ENCODE assay signal across 8 cellular contexts in the genomic region with DNA sequence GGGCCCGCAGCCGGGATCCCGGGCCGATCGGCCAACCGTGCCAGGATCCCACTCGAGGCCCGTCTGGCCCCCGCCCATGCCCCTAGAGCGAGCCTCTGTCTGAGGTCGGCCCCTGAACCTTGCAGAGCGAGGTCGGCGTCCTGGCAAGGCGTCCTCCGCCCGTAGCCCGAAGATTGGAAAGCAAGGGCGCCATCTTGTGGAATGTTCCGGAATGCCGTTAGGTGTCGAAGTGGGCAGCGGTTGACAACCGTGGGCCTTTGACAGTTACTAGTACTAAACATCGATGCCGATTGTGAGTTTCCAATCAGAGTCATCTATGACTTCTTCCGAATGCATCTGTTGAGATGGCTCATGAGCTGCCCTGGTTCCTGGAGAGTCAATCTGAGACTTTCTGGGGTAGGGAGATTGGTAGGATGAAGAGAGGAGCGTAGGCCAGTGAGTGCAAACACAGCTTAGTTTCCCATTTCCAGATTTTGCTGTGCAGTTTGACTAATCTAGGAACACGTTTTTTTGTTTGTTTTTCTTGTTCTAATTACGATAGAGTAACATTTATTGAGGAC. TPM values are rescaled to one million over a fixed set of nuclear protein-coding genes. Genes with fewer than 3 reads are reported as not detected.
DNase-seq lines count a peak whose midpoint lies in the region; ATAC-seq, FAIRE-seq and TF ChIP-seq lines count a peak whose summit lies in the region.

No MANE protein-coding gene starts in this region.

- DNase-seq in NCI-H1105 (lab: John Stamatoyannopoulos, UW) (peak; percentile 50), T-helper 2 cell (peak; percentile 57 to 90 (median 75)), right atrium auricular region (ENCODE audit: low spot score) (peak; percentile 93), psoas muscle (peak; percentile 88 to 95), urothelium cell line (ENCODE audit: low spot score) (peak; percentile 83)

- peak; percentile 86 for FAIRE-seq in urothelium cell line (lab: Jason Lieb, UNC)

- TF ChIP-seq CTCF in GM12874 (IDR thresholded peaks at IDR 0.05; ENCODE audit: insufficient read depth, low read depth, low read length) (peak; percentile 79), right atrium auricular region (IDR thresholded peaks at IDR 0.05) (peak; percentile 35 to 78), psoas muscle (IDR thresholded peaks at IDR 0.05) (peak; percentile 82)

- H3K27me3 ChIP-seq in right atrium auricular region (no peaks in the 10 kb centered on the region), psoas muscle (ENCODE audit: insufficient read depth in 3 of 3, low read length in 2 of 3) (no peaks in the 10 kb centered on the region)

- intact Hi-C loops in psoas muscle (cut with DNase I), result loop anchor here (1.0 to 10.0 kb wide), 8 partner anchors 572 to 1556 kb away; partner anchors contain the start of gene SETD9 (in 1 of the 2)

- H3K36me3 ChIP-seq in right atrium auricular region (peaks cover 28% of the 10 kb centered on the region), psoas muscle (ENCODE audit: insufficient read depth in 1 of 2, low read depth in 1 of 2) (peaks cover 5 to 29% of the 10 kb centered on the region in 2 donors)

- 6 to 7% (median 7%) methylated on average over 30 of the region's 30 CpGs for WGBS in psoas muscle, 3 donors

- H3K9me3 ChIP-seq in right atrium auricular region (no peaks in the 10 kb centered on the region), psoas muscle (no peaks in the 10 kb centered on the region)

- peak; percentile 74 for ATAC-seq in HG02678 (IDR thresholded peaks at IDR 0.05; ENCODE audit: unreplicated experiment)
- ATAC-seq in psoas muscle, result peak; percentile 84 to 86 (median 85)

- H3K4me3 ChIP-seq in right atrium auricular region (peak overlapping the region; percentile 86 to 97), psoas muscle (peak overlapping the region; percentile 86)

- peak overlapping the region; percentile 84 for H3K27ac ChIP-seq in angular gyrus (ENCODE audit: low read depth, low read length)
- H3K27ac ChIP-seq in right atrium auricular region, result peak overlapping the region; percentile 99
- peak overlapping the region; percentile 95 for H3K27ac ChIP-seq in psoas muscle

- peaks cover 0 to 16% of the 10 kb centered on the region in 2 donors for H3K4me1 ChIP-seq in right atrium auricular region
- peaks cover 3% of the 10 kb centered on the region for H3K4me1 ChIP-seq in psoas muscle

RNA-seq across cellular contexts. Expression of gene PLK2, which starts 0.9 kb away (rescaled TPM):
- 100 to 1,000 TPM in 1 of 2 donors, 10 to 100 TPM in 1; 63.3 to 138 TPM for total RNA-seq in right atrium auricular region
- total RNA-seq in psoas muscle, result 10 to 100 TPM in 2 of 4 donors, 1 to 10 TPM in 2; 7.2 to 23.3 (median 11.1) TPM
- polyA plus RNA-seq in psoas muscle, result 1 to 10 TPM; 4.0 to 5.4 (median 4.2) TPM

RNA-seq across cellular contexts. Expression of gene GAPT, which starts 30.4 kb away (rescaled TPM):
- total RNA-seq in right atrium auricular region (under 1 TPM in 1 of 2 donors, not detected in 1; 0.20 TPM), psoas muscle (under 1 TPM in 3 of 4 donors, not detected in 1; 0.10 to 0.53 (median 0.44) TPM)
- polyA plus RNA-seq in psoas muscle, result under 1 TPM in 2 of 3 donors, not detected in 1; 0.03 to 0.38 TPM

Comparison
In these comparisons a context has a peak if more than half of its experiments do, and no peak if none do; other contexts are left out.
1. Peak in every context shown above with its lines: DNase-seq, ATAC-seq, H3K4me3 ChIP-seq and H3K27ac ChIP-seq.